Comparison of ENCODE assay signal across 8 cellular contexts in genomic region chr15:57213783-57214366, GRCh38.
DNase-seq lines count a peak whose midpoint lies in the region; ATAC-seq, FAIRE-seq and TF ChIP-seq lines count a peak whose summit lies in the region.

No MANE protein-coding gene starts in this region.

- no peaks in the 10 kb centered on the region for H3K36me3 ChIP-seq in lung (ENCODE audit: control insufficient read depth in 2 of 2, insufficient read depth in 2 of 2, low read length in 2 of 2)

- DNase-seq in AG10803 (ENCODE audit: low read depth) (peak; percentile 76), GM19239 (ENCODE audit: insufficient read length, low spot score) (no peak), NCI-H460 (ENCODE audit: extremely low read depth, low read depth) (peak; percentile 21), cerebellum (ENCODE audit: low spot score) (peak; percentile 38), lung (ENCODE audit: low spot score) (no peak), amniotic stem cell (lab: John Stamatoyannopoulos, UW) (no peak)
- no peak for DNase-seq in stimulated activated CD8-positive, alpha-beta memory T cell treated with anti-CD3 and anti-CD28 coated beads, Interleukin-4, amount 100 ng/mL, for 48 hours

- peak; percentile 47 for ATAC-seq in lung (ENCODE audit: insufficient read depth, low FRiP score)
- no peak for ATAC-seq in HG02981 (IDR thresholded peaks at IDR 0.05; ENCODE audit: unreplicated experiment)

- H3K27ac ChIP-seq in lung (ENCODE audit: low read depth in 1 of 2, low read length in 1 of 2) = no peak overlapping the region

- WGBS in lung, 2 donors = 34 to 36% methylated on average over 6 of the region's 6 CpGs

- FAIRE-seq in GM19239 (lab: Jason Lieb, UNC) = peak; percentile 91

- TF ChIP-seq CTCF in AG10803 (conservative IDR thresholded peaks at IDR 0.05; ENCODE audit: low read length) (peak; percentile 64), lung (IDR thresholded peaks at IDR 0.05; ENCODE audit: control extremely low read depth, extremely low read depth) (peak; percentile 55)

- peaks cover 0 to 3% of the 10 kb centered on the region in 2 donors for H3K4me1 ChIP-seq in lung (ENCODE audit: control insufficient read depth in 2 of 2, insufficient read depth in 2 of 2, low read length in 2 of 2)

- H3K4me3 ChIP-seq in AG10803 (ENCODE audit: low read length) (no peak overlapping the region), lung (no peak overlapping the region)

- no peaks in the 10 kb centered on the region for H3K27me3 ChIP-seq in lung (ENCODE audit: control insufficient read depth, insufficient read depth)

- no peaks in the 10 kb centered on the region for H3K9me3 ChIP-seq in lung (ENCODE audit: control insufficient read depth in 2 of 2, insufficient read depth in 1 of 2, low read length in 1 of 2)

Comparison
In these comparisons a context has a peak if more than half of its experiments do, and no peak if none do; other contexts are left out.
1. DNase-seq: peak in AG10803 (single experiment), NCI-H460 (single experiment) and cerebellum (single experiment); none in GM19239 (single experiment), lung (single experiment), amniotic stem cell (single experiment) and stimulated activated CD8-positive, alpha-beta memory T cell treated with anti-CD3 and anti-CD28 coated beads, Interleukin-4, amount 100 ng/mL, for 48 hours (single experiment).